Comparison of ENCODE assay signal across 17 cellular contexts in genomic region chr2:68791914-68792313, GRCh38. TPM values are rescaled to one million over a fixed set of nuclear protein-coding genes. Genes with fewer than 3 reads are reported as not detected.
A peak's percentile ranks its signal among the peaks of the same experiment; 100 is the strongest.
DNase-seq lines count a peak whose midpoint lies in the region; ATAC-seq and TF ChIP-seq lines count a peak whose summit lies in the region.
"Had no signal": no experiment of that assay in that cellular context is flagged by ENCODE, and none has a peak within 500 bp of the region (broad histone marks: within the 10 kb centered on the region; RNA-seq: fewer than 3 reads in every experiment).

No MANE protein-coding gene starts in this region.

- H3K9me3 ChIP-seq in OCI-LY1 (ENCODE audit: low read length) (peaks cover 7% of the 10 kb centered on the region; the same call in 1 of the 2 replicates), spleen (no peaks in the 10 kb centered on the region)
- H3K9me3 ChIP-seq: gastroesophageal sphincter, lower lobe of right lung had no signal

- peaks cover 3% of the 10 kb centered on the region for H3K9me3 Mint-ChIP-seq in activated T-cell treated with anti-CD3 and anti-CD28 coated beads, Interleukin-2, amount 50 U/mL, for 24 hours
- peaks cover 5% of the 10 kb centered on the region for H3K9me3 Mint-ChIP-seq in activated naive CD8-positive, alpha-beta T cell treated with anti-CD3 and anti-CD28 coated beads, Interleukin-2, amount 50 U/mL, for 24 hours

- H3K27ac ChIP-seq in OCI-LY1 (ENCODE audit: low read depth, low read length, poor library complexity, severe bottlenecking) (peak overlapping the region; percentile 91), spleen (peak overlapping the region in 7 of 8 donors; percentile 62 to 98 (median 78))
- H3K27ac ChIP-seq: gastroesophageal sphincter, lower lobe of right lung had no signal

- TF ChIP-seq POLR2A in spleen (IDR thresholded peaks at IDR 0.05), result no peak

- H2AFZ ChIP-seq in OCI-LY1 (ENCODE audit: low read length), result no peak overlapping the region

- H3K36me3 Mint-ChIP-seq in activated T-cell treated with anti-CD3 and anti-CD28 coated beads, Interleukin-2, amount 50 U/mL, for 24 hours (ENCODE audit: low read depth), result peaks cover 68% of the 10 kb centered on the region
- peaks cover 70% of the 10 kb centered on the region for H3K36me3 Mint-ChIP-seq in activated naive CD8-positive, alpha-beta T cell treated with anti-CD3 and anti-CD28 coated beads, Interleukin-2, amount 50 U/mL, for 24 hours (ENCODE audit: low read depth)

- H3K4me3 ChIP-seq in OCI-LY1 (ENCODE audit: low read depth, low read length, poor library complexity, severe bottlenecking) (no peak overlapping the region), spleen (no peak overlapping the region)
- H3K4me3 ChIP-seq: gastroesophageal sphincter, lower lobe of right lung had no signal

- no peak overlapping the region for H3K4me2 ChIP-seq in OCI-LY1 (ENCODE audit: low read length)

- no peak overlapping the region for H3K4me3 Mint-ChIP-seq in activated T-cell treated with anti-CD3 and anti-CD28 coated beads, Interleukin-2, amount 50 U/mL, for 24 hours
- H3K4me3 Mint-ChIP-seq in activated naive CD8-positive, alpha-beta T cell treated with anti-CD3 and anti-CD28 coated beads, Interleukin-2, amount 50 U/mL, for 24 hours, result no peak overlapping the region
- H3K4me3 Mint-ChIP-seq: nephron progenitor cell had no signal

- TF ChIP-seq CTCF in OCI-LY1 (IDR thresholded peaks at IDR 0.05; ENCODE audit: low read length) (no peak), spleen (IDR thresholded peaks at IDR 0.05 in 8 of 11, conservative IDR thresholded peaks at IDR 0.05 in 3 of 11) (no peak)

- no peaks in the 10 kb centered on the region for H3K27me3 ChIP-seq in OCI-LY1 (ENCODE audit: insufficient read depth, low read length)
- no peaks in the 10 kb centered on the region for H3K27me3 ChIP-seq in spleen (replicated peaks in 1 of 7)
- H3K27me3 ChIP-seq: gastroesophageal sphincter had no signal

- H3F3A ChIP-seq in OCI-LY1 (ENCODE audit: insufficient read depth, low read length), result no peaks in the 10 kb centered on the region

- H3K27ac Mint-ChIP-seq in activated T-cell treated with anti-CD3 and anti-CD28 coated beads, Interleukin-2, amount 50 U/mL, for 24 hours, result peak overlapping the region; percentile 23
- H3K27ac Mint-ChIP-seq in activated naive CD8-positive, alpha-beta T cell treated with anti-CD3 and anti-CD28 coated beads, Interleukin-2, amount 50 U/mL, for 24 hours, result peak overlapping the region; percentile 61
- H3K27ac Mint-ChIP-seq: nephron progenitor cell had no signal

- peaks cover 89% of the 10 kb centered on the region for H3K36me3 ChIP-seq in OCI-LY1 (ENCODE audit: insufficient read depth, low read length)
- peaks cover 0 to 82% (median 54%) of the 10 kb centered on the region in 6 donors for H3K36me3 ChIP-seq in spleen
- H3K36me3 ChIP-seq: gastroesophageal sphincter had no signal

- H3K27me3 Mint-ChIP-seq in activated T-cell treated with anti-CD3 and anti-CD28 coated beads, Interleukin-2, amount 50 U/mL, for 24 hours, result no peaks in the 10 kb centered on the region
- H3K27me3 Mint-ChIP-seq in activated naive CD8-positive, alpha-beta T cell treated with anti-CD3 and anti-CD28 coated beads, Interleukin-2, amount 50 U/mL, for 24 hours, result no peaks in the 10 kb centered on the region

- H3K4me1 ChIP-seq in OCI-LY1 (ENCODE audit: insufficient read depth, low read length, severe bottlenecking) (peaks cover 74% of the 10 kb centered on the region), spleen (peaks cover 62 to 100% (median 95%) of the 10 kb centered on the region in 6 donors)
- H3K4me1 ChIP-seq: gastroesophageal sphincter had no signal

- no peak for DNase-seq in activated T-cell treated with anti-CD3 and anti-CD28 coated beads, Interleukin-2, amount 50 U/mL, for 24 hours
- DNase-seq in activated T-cell treated with anti-CD3 and anti-CD28 coated beads, Interleukin-2, amount 50 U/mL, for 48 hours, result no peak
- DNase-seq in activated naive CD8-positive, alpha-beta T cell treated with anti-CD3 and anti-CD28 coated beads, Interleukin-2, amount 50 U/mL, for 24 hours, result no peak
- no peak for DNase-seq in spleen
- DNase-seq in NCI-H1694 (lab: John Stamatoyannopoulos, UW), result no peak
- DNase-seq: activated CD4-positive, alpha-beta T cell treated with anti-CD3 and anti-CD28 coated beads for 1 hour; lower lobe of right lung; MV-4-11; NCI-H82; nephron progenitor cell; stimulated activated CD4-positive, alpha-beta T cell treated with anti-CD3 and anti-CD28 coated beads, Interleukin-12 subunit alpha, Interleukin-12 subunit beta, amount 100 ng/mL, for 4 hours; stimulated activated naive CD8-positive, alpha-beta T cell treated with anti-CD3 and anti-CD28 coated beads, Interleukin-15, Interleukin-2, amounts not matched to agents 100 U/mL and 50 U/mL, for 24 hours had no signal

- peaks cover 77% of the 10 kb centered on the region for H3K4me1 Mint-ChIP-seq in activated T-cell treated with anti-CD3 and anti-CD28 coated beads, Interleukin-2, amount 50 U/mL, for 24 hours (ENCODE audit: low read depth)
- H3K4me1 Mint-ChIP-seq in activated naive CD8-positive, alpha-beta T cell treated with anti-CD3 and anti-CD28 coated beads, Interleukin-2, amount 50 U/mL, for 24 hours, result peaks cover 78% of the 10 kb centered on the region

- H4K20me1 ChIP-seq in OCI-LY1 (ENCODE audit: insufficient read depth, low read length), result no peaks in the 10 kb centered on the region

- no peak overlapping the region for H3K9ac ChIP-seq in OCI-LY1 (ENCODE audit: low read length)

- ATAC-seq in activated naive CD8-positive, alpha-beta T cell treated with anti-CD3 and anti-CD28 coated beads, Interleukin-2, amount 50 U/mL, for 24 hours, result no peak
- ATAC-seq in GM21423 (IDR thresholded peaks at IDR 0.05; ENCODE audit: unreplicated experiment), result no peak
- ATAC-seq in GM21737 (IDR thresholded peaks at IDR 0.05; ENCODE audit: unreplicated experiment), result no peak
- ATAC-seq: gastroesophageal sphincter; lower lobe of right lung; stimulated activated naive CD8-positive, alpha-beta T cell treated with anti-CD3 and anti-CD28 coated beads, Interleukin-15, Interleukin-2, amounts not matched to agents 100 U/mL and 50 U/mL, for 24 hours had no signal

- WGBS in spleen, 5 donors, result 52 to 82% (median 70%) methylated on average over 1 of the region's 1 CpG

- intact Hi-C loops in spleen (cut with DNase I; ENCODE audit: low total_unique reads), result no loop called here

- H3K9me2 ChIP-seq in OCI-LY1 (ENCODE audit: low read depth, low read length), result no peaks in the 10 kb centered on the region

- H3K79me2 ChIP-seq in OCI-LY1 (ENCODE audit: insufficient read depth, low read length), result peaks cover 29% of the 10 kb centered on the region

RNA-seq across cellular contexts. Expression of gene ARHGAP25, which starts 57.3 kb away (rescaled TPM):
- 100 to 1,000 TPM; 119 to 173 (median 144) TPM for total RNA-seq in spleen
- 100 to 1,000 TPM in 2 of 3 donors, 10 to 100 TPM in 1; 72.0 to 111 (median 103) TPM for polyA plus RNA-seq in spleen
- total RNA-seq: epithelial cell of proximal tubule had no signal
